2 cellular contexts compared by ENCODE assay signal in genomic region chr15:100107151-100107550, GRCh38.
TF ChIP-seq lines count a peak whose summit lies in the region.

No MANE protein-coding gene starts in this region.

TF ChIP-seq in HepG2, 621 proteins besides CTCF, POLR2A, EP300 and RAD21:
- TF ChIP-seq ZNF850 (CRISPR knock-in tag; conservative IDR thresholded peaks at IDR 0.05) (no peak), ZSCAN25 (CRISPR knock-in tag; IDR thresholded peaks at IDR 0.05) (no peak), NR3C1 (CRISPR knock-in tag; IDR thresholded peaks at IDR 0.05) (no peak), SNAPC4 (CRISPR knock-in tag; IDR thresholded peaks at IDR 0.05) (no peak), ZFP1 (CRISPR knock-in tag; IDR thresholded peaks at IDR 0.05) (no peak), NR2C2 (CRISPR knock-in tag; IDR thresholded peaks at IDR 0.05; ENCODE audit: borderline replicate concordance) (no peak), SETDB1 (CRISPR knock-in tag; IDR thresholded peaks at IDR 0.05; ENCODE audit: borderline replicate concordance) (no peak), PCBP1 (IDR thresholded peaks at IDR 0.05; ENCODE audit: borderline replicate concordance, low read depth, low read length) (no peak), U2AF2 (IDR thresholded peaks at IDR 0.05; ENCODE audit: low read depth, low read length) (no peak), ZNF644 (CRISPR knock-in tag; IDR thresholded peaks at IDR 0.05; ENCODE audit: low read depth) (no peak), ZNF724P (CRISPR knock-in tag; IDR thresholded peaks at IDR 0.05; ENCODE audit: borderline replicate concordance) (no peak), GABPA (IDR thresholded peaks at IDR 0.05; ENCODE audit: low read depth, low read length) (no peak), GABPA (CRISPR knock-in tag; IDR thresholded peaks at IDR 0.05; ENCODE audit: low read depth) (no peak), ZUFSP (CRISPR knock-in tag; IDR thresholded peaks at IDR 0.05; ENCODE audit: borderline replicate concordance) (no peak)

TF ChIP-seq in WTC11, 78 proteins besides CTCF, POLR2A, EP300 and RAD21:
- TF ChIP-seq CBFB (CRISPR knock-in tag; IDR thresholded peaks at IDR 0.05; ENCODE audit: low read depth) (no peak), ZBTB21 (CRISPR knock-in tag; IDR thresholded peaks at IDR 0.05; ENCODE audit: borderline replicate concordance) (no peak), SMAD4 (CRISPR knock-in tag; IDR thresholded peaks at IDR 0.05) (no peak), OVOL2 (CRISPR knock-in tag; IDR thresholded peaks at IDR 0.05; ENCODE audit: borderline replicate concordance) (no peak), ZNF396 (CRISPR knock-in tag; IDR thresholded peaks at IDR 0.05; ENCODE audit: borderline replicate concordance) (no peak), NFYB (CRISPR knock-in tag; conservative IDR thresholded peaks at IDR 0.05; ENCODE audit: low read depth) (no peak), MXD4 (CRISPR knock-in tag; IDR thresholded peaks at IDR 0.05; ENCODE audit: borderline replicate concordance) (no peak), CREB1 (CRISPR knock-in tag; IDR thresholded peaks at IDR 0.05) (no peak), AFF4 (CRISPR knock-in tag; IDR thresholded peaks at IDR 0.05; ENCODE audit: borderline replicate concordance) (no peak), JUN (CRISPR knock-in tag; IDR thresholded peaks at IDR 0.05) (no peak), HMGXB4 (CRISPR knock-in tag; IDR thresholded peaks at IDR 0.05) (no peak), STAT6 (CRISPR knock-in tag; conservative IDR thresholded peaks at IDR 0.05; ENCODE audit: low read depth) (no peak), ATF6 (CRISPR knock-in tag; IDR thresholded peaks at IDR 0.05) (no peak), MYBL2 (CRISPR knock-in tag; IDR thresholded peaks at IDR 0.05) (no peak), ZNF423 (CRISPR knock-in tag; IDR thresholded peaks at IDR 0.05) (no peak), ESRRA (CRISPR knock-in tag; IDR thresholded peaks at IDR 0.05; ENCODE audit: borderline replicate concordance) (no peak), ELF4 (CRISPR knock-in tag; IDR thresholded peaks at IDR 0.05; ENCODE audit: low read depth) (no peak), KAT7 (CRISPR knock-in tag; IDR thresholded peaks at IDR 0.05; ENCODE audit: borderline replicate concordance) (no peak), ATF2 (CRISPR knock-in tag; IDR thresholded peaks at IDR 0.05; ENCODE audit: borderline replicate concordance, low read depth) (no peak)
